In genomic region chr9:20307662-20308061, GRCh38 we compare ENCODE assay signal across 19 cellular contexts.
DNase-seq lines count a peak whose midpoint lies in the region; ATAC-seq, FAIRE-seq and TF ChIP-seq lines count a peak whose summit lies in the region.
"Had no signal": no experiment of that assay in that cellular context is flagged by ENCODE, and none has a peak within 500 bp of the region (broad histone marks: within the 10 kb centered on the region; RNA-seq: fewer than 3 reads in every experiment).

No MANE protein-coding gene starts in this region.

- no peaks in the 10 kb centered on the region for H3K79me2 ChIP-seq in endothelial cell of umbilical vein (ENCODE audit: control insufficient read depth, insufficient read depth, low read length)

- no peaks in the 10 kb centered on the region for H3K36me3 ChIP-seq in endothelial cell of umbilical vein (ENCODE audit: control insufficient read depth in 2 of 2, extremely low read depth in 1 of 2, insufficient read depth in 2 of 2, low read length in 2 of 2)
- H3K36me3 ChIP-seq in neuronal stem cell (replicated peaks in 1 of 2; ENCODE audit: control insufficient read depth in 2 of 2, insufficient read depth in 2 of 2, low read length in 2 of 2) = no peaks in the 10 kb centered on the region
- H3K36me3 ChIP-seq: BLaER1 treated with 17β-estradiol and CSF1 and Interleukin-3, amounts not matched to agents 10 nM and 100 nM had no signal

- H3K4me3 ChIP-seq in endothelial cell of umbilical vein (replicated peaks in 1 of 3; ENCODE audit: insufficient read depth in 1 of 3, low read depth in 1 of 3, low read length in 3 of 3) (no peak overlapping the region), neuronal stem cell (ENCODE audit: low read length in 2 of 2) (no peak overlapping the region)
- H3K4me3 ChIP-seq: BLaER1 treated with 17β-estradiol and CSF1 and Interleukin-3, amounts not matched to agents 10 nM and 100 nM; GM12878 had no signal

- FAIRE-seq in endothelial cell of umbilical vein (lab: Jason Lieb, UNC) = no peak
- FAIRE-seq: GM12878, GM18507 had no signal

- H3K9ac ChIP-seq in endothelial cell of umbilical vein (replicated peaks; ENCODE audit: extremely low read depth, insufficient read depth, low read length) (no peak overlapping the region), neuronal stem cell (ENCODE audit: low read depth, low read length, poor library complexity) (no peak overlapping the region)
- H3K9ac ChIP-seq: BLaER1 treated with 17β-estradiol and CSF1 and Interleukin-3, amounts not matched to agents 10 nM and 100 nM; SK-N-SH had no signal

- no peak overlapping the region for H2BK5ac ChIP-seq in neuronal stem cell (ENCODE audit: low read length)

- dilution Hi-C loops in endothelial cell of umbilical vein (cut with MboI; ENCODE audit: extremely low pct_ligation_motif_present, low sequenced_read_pairs) = no loop called here

- POLR2A ChIA-PET in endothelial cell of umbilical vein (lab: Charles Lee) = no interaction called here

- H3K9me1 ChIP-seq in endothelial cell of umbilical vein (replicated peaks; ENCODE audit: control insufficient read depth, extremely low read depth, insufficient read depth, low read length) = no peaks in the 10 kb centered on the region

- no peak overlapping the region for H2BK15ac ChIP-seq in neuronal stem cell (ENCODE audit: low read length)

- no peak overlapping the region for H2BK120ac ChIP-seq in neuronal stem cell (ENCODE audit: low read depth, low read length)

- H3K14ac ChIP-seq in neuronal stem cell (ENCODE audit: low read length) = no peak overlapping the region

- intact Hi-C loops in endothelial cell of umbilical vein (cut with micrococcal nuclease) = no loop called here

- H3K4me1 ChIP-seq in endothelial cell of umbilical vein (ENCODE audit: control insufficient read depth, extremely low read depth, insufficient read depth, low read length) = no peaks in the 10 kb centered on the region
- peaks cover 0 to 4% of the 10 kb centered on the region in 2 donors for H3K4me1 ChIP-seq in neuronal stem cell (ENCODE audit: control insufficient read depth in 2 of 2, insufficient read depth in 1 of 2, low read depth in 1 of 2, low read length in 2 of 2)
- H3K4me1 ChIP-seq: BLaER1 treated with 17β-estradiol and CSF1 and Interleukin-3, amounts not matched to agents 10 nM and 100 nM had no signal

- BruUV-seq in endothelial cell of umbilical vein (replicated peaks; lab: Mats Ljungman, UMichigan) = no TSS peak

- H3K4me2 ChIP-seq in endothelial cell of umbilical vein (ENCODE audit: insufficient read depth, low read length) (no peak overlapping the region), neuronal stem cell (ENCODE audit: insufficient read depth, low read length, poor library complexity, severe bottlenecking) (no peak overlapping the region)
- H3K4me2 ChIP-seq: BLaER1 treated with 17β-estradiol and CSF1 and Interleukin-3, amounts not matched to agents 10 nM and 100 nM; SK-N-SH had no signal

- no peak for ATAC-seq in HG03159 (IDR thresholded peaks at IDR 0.05; ENCODE audit: unreplicated experiment)
- ATAC-seq: GM12878, Right ventricle myocardium inferior had no signal

- H3K4ac ChIP-seq in neuronal stem cell (ENCODE audit: low read length) = no peak overlapping the region

- H3K27ac ChIP-seq in endothelial cell of umbilical vein (ENCODE audit: insufficient read depth, low read depth, low read length) (no peak overlapping the region), neuronal stem cell (replicated peaks; ENCODE audit: low read length) (no peak overlapping the region)
- H3K27ac ChIP-seq: BLaER1 treated with 17β-estradiol and CSF1 and Interleukin-3, amounts not matched to agents 10 nM and 100 nM had no signal

- TF ChIP-seq POLR2A in endothelial cell of umbilical vein (IDR thresholded peaks at IDR 0.05; ENCODE audit: low read depth, low read length) = no peak

- CTCF ChIA-PET in endothelial cell of umbilical vein (lab: Charles Lee) = no interaction called here

- H4K8ac ChIP-seq in neuronal stem cell (ENCODE audit: low read depth, low read length) = no peak overlapping the region

- no peaks in the 10 kb centered on the region for H3K9me3 ChIP-seq in endothelial cell of umbilical vein (replicated peaks; ENCODE audit: control insufficient read depth, insufficient read depth, low read length)
- H3K9me3 ChIP-seq in neuronal stem cell (replicated peaks in 1 of 2; ENCODE audit: control insufficient read depth in 2 of 2, insufficient read depth in 1 of 2, low read depth in 1 of 2, low read length in 2 of 2) = no peaks in the 10 kb centered on the region
- H3K9me3 ChIP-seq: BLaER1 treated with 17β-estradiol and CSF1 and Interleukin-3, amounts not matched to agents 10 nM and 100 nM; SK-N-SH had no signal

- no peak overlapping the region for H2AK5ac ChIP-seq in neuronal stem cell (ENCODE audit: low read depth, low read length)

- DNase-seq in NCI-H510A treated with DMSO at 0.1 percent for 48 hours (lab: John Stamatoyannopoulos, UW) (peak; percentile 1), NCI-H510A (lab: John Stamatoyannopoulos, UW) (no peak), NCI-H526 (lab: John Stamatoyannopoulos, UW) (peak; percentile 15 to 64), endothelial cell of umbilical vein (ENCODE audit: low read depth, low spot score) (peak; percentile 7), neuronal stem cell (ENCODE audit: low spot score) (no peak), GM19240 (ENCODE audit: insufficient read length, low spot score) (no peak), COLO829 (ENCODE audit: low spot score) (no peak)
- DNase-seq: COR-L47, DMS53, Karpas-422, NCI-H2081, NCI-H446, SK-N-SH, T-helper 1 cell had no signal

- H4K20me1 ChIP-seq in endothelial cell of umbilical vein (replicated peaks; ENCODE audit: control insufficient read depth, extremely low read depth, insufficient read depth, low read length) = no peaks in the 10 kb centered on the region
- H4K20me1 ChIP-seq: BLaER1 treated with 17β-estradiol and CSF1 and Interleukin-3, amounts not matched to agents 10 nM and 100 nM had no signal

- no CpG with 5 or more reads among the region's 8 CpGs for WGBS in neuronal stem cell (ENCODE audit: extremely low coverage in 2 of 2, insufficient read length in 2 of 2, insufficient replicate concordance in 1 of 2), 2 donors

- H2AFZ ChIP-seq in endothelial cell of umbilical vein (ENCODE audit: low read depth, low read length) = no peak overlapping the region
- peak overlapping the region; percentile 62 for H2AFZ ChIP-seq in neuronal stem cell (ENCODE audit: low read length)

- no peak overlapping the region for H2BK12ac ChIP-seq in neuronal stem cell (ENCODE audit: low read length)

- no peak overlapping the region for H4K91ac ChIP-seq in neuronal stem cell (ENCODE audit: low read depth, low read length, poor library complexity)

- no peak overlapping the region for H3K23ac ChIP-seq in neuronal stem cell (ENCODE audit: low read depth, low read length, poor library complexity)

- no peak overlapping the region for H3K18ac ChIP-seq in neuronal stem cell (ENCODE audit: low read length)

- H3K27me3 ChIP-seq in endothelial cell of umbilical vein (ENCODE audit: control insufficient read depth in 2 of 2, insufficient read depth in 2 of 2, low read length in 2 of 2) (peaks cover 3 to 5% of the 10 kb centered on the region in 2 experiments), neuronal stem cell (ENCODE audit: control insufficient read depth in 3 of 3, insufficient read depth in 3 of 3, low read depth in 1 of 3, low read length in 3 of 3) (peaks cover 0 to 4% (median 0%) of the 10 kb centered on the region in 3 experiments)
- H3K27me3 ChIP-seq: BLaER1 treated with 17β-estradiol and CSF1 and Interleukin-3, amounts not matched to agents 10 nM and 100 nM had no signal

- no peak for TF ChIP-seq CTCF in endothelial cell of umbilical vein (IDR thresholded peaks at IDR 0.05; ENCODE audit: extremely low read depth in 1 of 2, insufficient read depth in 1 of 2, low read depth in 1 of 2, low read length in 2 of 2)

- no peaks in the 10 kb centered on the region for H3K79me1 ChIP-seq in neuronal stem cell (ENCODE audit: low read depth, low read length)

TF ChIP-seq in endothelial cell of umbilical vein, 7 proteins besides CTCF, POLR2A, EP300 and RAD21:
- TF ChIP-seq JUN (IDR thresholded peaks at IDR 0.05; ENCODE audit: borderline replicate concordance, insufficient read depth, insufficient read length, low read depth) (no peak), MYC (IDR thresholded peaks at IDR 0.05; ENCODE audit: low read depth, low read length) (no peak), EZH2 (IDR thresholded peaks at IDR 0.05; ENCODE audit: borderline replicate concordance, low read depth, low read length, severe bottlenecking) (no peak), GATA2 (IDR thresholded peaks at IDR 0.05; ENCODE audit: insufficient read depth, insufficient read length, low read depth, low read length) (no peak)

Comparison
In these comparisons a context has a peak if more than half of its experiments do, and no peak if none do; other contexts are left out.
1. DNase-seq: peak in NCI-H510A treated with DMSO at 0.1 percent for 48 hours (single experiment), NCI-H526 (2 of 2) and endothelial cell of umbilical vein (single experiment); none in NCI-H510A (single experiment), neuronal stem cell (single experiment), GM19240 (single experiment) and COLO829 (single experiment).